Comparison of ENCODE assay signal across 19 cellular contexts in genomic region chr5:59615272-59615671, GRCh38.
DNase-seq lines count a peak whose midpoint lies in the region; ATAC-seq and TF ChIP-seq lines count a peak whose summit lies in the region.
"Had no signal": no experiment of that assay in that cellular context is flagged by ENCODE, and none has a peak within 500 bp of the region (broad histone marks: within the 10 kb centered on the region; RNA-seq: fewer than 3 reads in every experiment).

No MANE protein-coding gene starts in this region.

- H3K79me2 ChIP-seq in mesendoderm (ENCODE audit: control insufficient read depth, insufficient read depth, low read length), result no peaks in the 10 kb centered on the region

- no CpG with 5 or more reads among the region's 1 CpG for WGBS in mesendoderm (ENCODE audit: extremely low coverage, insufficient coverage, low lambda C conversion rate)
- no CpG with 5 or more reads among the region's 1 CpG for WGBS in mesenchymal stem cell

- H3K4ac ChIP-seq in mesendoderm (ENCODE audit: low read depth, low read length), result no peak overlapping the region
- no peak overlapping the region for H3K4ac ChIP-seq in mesenchymal stem cell (ENCODE audit: low read depth in 1 of 2, low read length in 2 of 2)

- no peak overlapping the region for H3K4me3 Mint-ChIP-seq in CD4-positive, alpha-beta T cell
- H3K4me3 Mint-ChIP-seq: activated CD8-positive, alpha-beta memory T cell treated with anti-CD3 and anti-CD28 coated beads, Interleukin-2, amount 10 ng/mL, durations not matched to agents 7 days and 5 days; naive B cell; T-helper 1 cell treated with Interleukin-12 subunit alpha and Interleukin-12 subunit beta and Interleukin-4 antibody, amounts not matched to agents 30 μg/mL and 1 μg/mL, for 36 hours had no signal

- H3K27ac ChIP-seq in mesendoderm (ENCODE audit: low read depth, low read length) (no peak overlapping the region), mesenchymal stem cell (ENCODE audit: low read length, poor library complexity, severe bottlenecking) (no peak overlapping the region)
- no peak overlapping the region for H3K27ac ChIP-seq in CD4-positive, alpha-beta T cell (ENCODE audit: low read depth, low read length)
- H3K27ac ChIP-seq: esophagus squamous epithelium, HL-60, Peyer's patch had no signal

- no peak overlapping the region for H3K56ac ChIP-seq in mesendoderm (ENCODE audit: low read length)

- POLR2A ChIA-PET in CD4-positive, alpha-beta T cell (lab: Charles Lee), result no interaction called here

- CTCF ChIA-PET in CD4-positive, alpha-beta T cell (lab: Charles Lee), result interaction anchor here (0.6 kb wide), 1 partner anchor 11 kb away, joined by 3 read pairs; no protein-coding TSS in a partner anchor

- H3K4me3 ChIP-seq in cardiac fibroblast (replicated peaks in 1 of 2; ENCODE audit: low read depth in 2 of 2, low read length in 2 of 2) (no peak overlapping the region), mesendoderm (ENCODE audit: low read length) (no peak overlapping the region), mesenchymal stem cell (ENCODE audit: insufficient read depth in 1 of 2, low read depth in 1 of 2, low read length in 2 of 2) (no peak overlapping the region)
- H3K4me3 ChIP-seq: esophagus squamous epithelium, Peyer's patch had no signal

- H3K18ac ChIP-seq in mesendoderm (ENCODE audit: low read length), result no peak overlapping the region
- no peak overlapping the region for H3K18ac ChIP-seq in mesenchymal stem cell (ENCODE audit: low read depth in 1 of 2, low read length in 2 of 2)

- H4K5ac ChIP-seq in mesendoderm (ENCODE audit: low read length), result peak overlapping the region; percentile 47

- intact Hi-C loops in CD4-positive, alpha-beta T cell (cut with DNase I, micrococcal nuclease), result no loop called here

- no peak for TF ChIP-seq CTCF in cardiac fibroblast (IDR thresholded peaks at IDR 0.05; ENCODE audit: low read depth, low read length)
- TF ChIP-seq CTCF in CD4-positive, alpha-beta T cell (IDR thresholded peaks at IDR 0.05), result no peak

- no peaks in the 10 kb centered on the region for H3K9me3 Mint-ChIP-seq in CD4-positive, alpha-beta T cell

- H3K9me3 ChIP-seq in CD4-positive, alpha-beta T cell (ENCODE audit: control insufficient read depth, low read length), result no peaks in the 10 kb centered on the region
- H3K9me3 ChIP-seq in mesenchymal stem cell (ENCODE audit: control insufficient read depth, low read length), result no peaks in the 10 kb centered on the region
- H3K9me3 ChIP-seq: esophagus squamous epithelium, Peyer's patch had no signal

- no peak overlapping the region for H3K14ac ChIP-seq in mesenchymal stem cell (ENCODE audit: low read length in 2 of 2)

- H3K4me1 ChIP-seq in mesendoderm (ENCODE audit: control insufficient read depth, low read depth, low read length) (no peaks in the 10 kb centered on the region), mesenchymal stem cell (ENCODE audit: control insufficient read depth, insufficient read depth, low read depth, low read length) (peaks cover 1% of the 10 kb centered on the region)
- H3K4me1 ChIP-seq: esophagus squamous epithelium, Peyer's patch had no signal

- no peaks in the 10 kb centered on the region for H3K27me3 Mint-ChIP-seq in CD4-positive, alpha-beta T cell
- H3K27me3 Mint-ChIP-seq: naive B cell, progenitor cell of endocrine pancreas had no signal

- no peak overlapping the region for H2BK5ac ChIP-seq in mesendoderm (ENCODE audit: low read length)
- no peak overlapping the region for H2BK5ac ChIP-seq in mesenchymal stem cell (ENCODE audit: low read depth, low read length, poor library complexity, severe bottlenecking)

- ATAC-seq in HG02763 (IDR thresholded peaks at IDR 0.05; ENCODE audit: unreplicated experiment), result no peak
- no peak for ATAC-seq in CD4-positive, alpha-beta T cell (ENCODE audit: poor library complexity)
- ATAC-seq in GM21515 (IDR thresholded peaks at IDR 0.05; ENCODE audit: unreplicated experiment), result no peak
- ATAC-seq: activated CD8-positive, alpha-beta memory T cell treated with anti-CD3 and anti-CD28 coated beads, Interleukin-2, amount 10 ng/mL, durations not matched to agents 7 days and 5 days had no signal

- H3K4me2 ChIP-seq in mesendoderm (ENCODE audit: low read length), result no peak overlapping the region
- H3K4me2 ChIP-seq in mesenchymal stem cell (ENCODE audit: low read length, poor library complexity, severe bottlenecking), result no peak overlapping the region

- H3K9ac ChIP-seq in mesendoderm (ENCODE audit: low read length) (no peak overlapping the region), mesenchymal stem cell (ENCODE audit: low read length) (no peak overlapping the region)

- no peak overlapping the region for H4K91ac ChIP-seq in mesenchymal stem cell (ENCODE audit: low read length)

- H2BK15ac ChIP-seq in mesendoderm (replicated peaks; ENCODE audit: low read depth), result no peak overlapping the region
- H2BK15ac ChIP-seq in mesenchymal stem cell (ENCODE audit: low read depth, poor library complexity, severe bottlenecking), result no peak overlapping the region

- H3K79me1 ChIP-seq in mesendoderm (ENCODE audit: low read length) (no peaks in the 10 kb centered on the region), mesenchymal stem cell (replicated peaks; ENCODE audit: low read length, poor library complexity, severe bottlenecking) (no peaks in the 10 kb centered on the region)

- H3K4me1 Mint-ChIP-seq in CD4-positive, alpha-beta T cell (ENCODE audit: low read depth), result no peaks in the 10 kb centered on the region
- H3K4me1 Mint-ChIP-seq: activated CD8-positive, alpha-beta memory T cell treated with anti-CD3 and anti-CD28 coated beads, Interleukin-2, amount 10 ng/mL, durations not matched to agents 7 days and 5 days had no signal

- H3K27ac Mint-ChIP-seq in CD4-positive, alpha-beta T cell, result no peak overlapping the region
- H3K27ac Mint-ChIP-seq: activated CD8-positive, alpha-beta memory T cell treated with anti-CD3 and anti-CD28 coated beads, Interleukin-2, amount 10 ng/mL, durations not matched to agents 7 days and 5 days; progenitor cell of endocrine pancreas; T-helper 1 cell treated with Interleukin-12 subunit alpha and Interleukin-12 subunit beta and Interleukin-4 antibody, amounts not matched to agents 30 μg/mL and 1 μg/mL, for 36 hours had no signal

- no peak overlapping the region for H4K8ac ChIP-seq in mesendoderm (ENCODE audit: low read depth, low read length)
- no peak overlapping the region for H4K8ac ChIP-seq in mesenchymal stem cell (ENCODE audit: low read length)

- no peak overlapping the region for H2AFZ ChIP-seq in mesenchymal stem cell (ENCODE audit: low read depth, low read length)

- H3K36me3 Mint-ChIP-seq in CD4-positive, alpha-beta T cell (ENCODE audit: low read depth), result no peaks in the 10 kb centered on the region
- H3K36me3 Mint-ChIP-seq: activated CD8-positive, alpha-beta memory T cell treated with anti-CD3 and anti-CD28 coated beads, Interleukin-2, amount 10 ng/mL, durations not matched to agents 7 days and 5 days had no signal

- no peak overlapping the region for H3K23ac ChIP-seq in mesendoderm (ENCODE audit: low read length)
- no peak overlapping the region for H3K23ac ChIP-seq in mesenchymal stem cell (ENCODE audit: low read length in 2 of 2)

- H2BK120ac ChIP-seq in mesendoderm (ENCODE audit: low read depth, low read length) (no peak overlapping the region), mesenchymal stem cell (ENCODE audit: low read depth, low read length) (no peak overlapping the region)

- H3K36me3 ChIP-seq in mesendoderm (ENCODE audit: control insufficient read depth, insufficient read depth, low read length) (no peaks in the 10 kb centered on the region), mesenchymal stem cell (ENCODE audit: control insufficient read depth in 1 of 2, insufficient read depth in 2 of 2, low read depth in 1 of 2, low read length in 2 of 2) (no peaks in the 10 kb centered on the region)
- H3K36me3 ChIP-seq: esophagus squamous epithelium, Peyer's patch had no signal

- H2AK5ac ChIP-seq in mesendoderm (ENCODE audit: low read length) (no peak overlapping the region), mesenchymal stem cell (ENCODE audit: low read length, severe bottlenecking) (no peak overlapping the region)

- H3K27me3 ChIP-seq in mesendoderm (ENCODE audit: insufficient read depth, low read length, poor library complexity) (no peaks in the 10 kb centered on the region), mesenchymal stem cell (ENCODE audit: control insufficient read depth in 1 of 2, insufficient read depth in 1 of 2, low read length in 2 of 2) (no peaks in the 10 kb centered on the region)
- H3K27me3 ChIP-seq in CD4-positive, alpha-beta T cell (ENCODE audit: control insufficient read depth, insufficient read depth, low read length), result no peaks in the 10 kb centered on the region
- H3K27me3 ChIP-seq: esophagus squamous epithelium, Peyer's patch had no signal

- H2BK12ac ChIP-seq in mesenchymal stem cell (ENCODE audit: low read length in 2 of 2), result no peak overlapping the region

- DNase-seq in EH (ENCODE audit: low read depth), result peak; percentile 51
- peak; percentile 68 for DNase-seq in NCI-H226
- DNase-seq in cardiac fibroblast (ENCODE audit: low read depth in 2 of 2), result peak; percentile 25 to 55
- no peak for DNase-seq in mesendoderm
- no peak for DNase-seq in CD4-positive, alpha-beta T cell
- no peak for DNase-seq in mesenchymal stem cell
- DNase-seq: activated CD8-positive, alpha-beta memory T cell treated with anti-CD3 and anti-CD28 coated beads, Interleukin-2, amount 10 ng/mL, durations not matched to agents 7 days and 5 days; activated gamma-delta T cell; AML-193; esophagus squamous epithelium; Kasumi-1; naive B cell; NCI-H526; Peyer's patch had no signal

Comparison
In these comparisons a context has a peak if more than half of its experiments do, and no peak if none do; other contexts are left out.
1. DNase-seq: peak in EH (single experiment), NCI-H226 (single experiment) and cardiac fibroblast (2 of 2); none in mesendoderm (single experiment), CD4-positive, alpha-beta T cell (0 of 10) and mesenchymal stem cell (single experiment).